Comparison of ENCODE assay signal across 19 cellular contexts in genomic region chr1:211487672-211488208, GRCh38. TPM values are rescaled to one million over a fixed set of nuclear protein-coding genes. Genes with fewer than 3 reads are reported as not detected.
DNase-seq lines count a peak whose midpoint lies in the region; ATAC-seq, FAIRE-seq and TF ChIP-seq lines count a peak whose summit lies in the region.
"Had no signal": no experiment of that assay in that cellular context is flagged by ENCODE, and none has a peak within 500 bp of the region (broad histone marks: within the 10 kb centered on the region; RNA-seq: fewer than 3 reads in every experiment).

No MANE protein-coding gene starts in this region.

- TF ChIP-seq EP300 in H1 (IDR thresholded peaks at IDR 0.05; ENCODE audit: borderline replicate concordance in 1 of 2, low read depth in 2 of 2, low read length in 2 of 2): no peak
- no peak for TF ChIP-seq EP300 in transverse colon (IDR thresholded peaks at IDR 0.05; ENCODE audit: low read depth)

- no peaks in the 10 kb centered on the region for H4K20me1 ChIP-seq in H1 (replicated peaks in 1 of 2; ENCODE audit: control insufficient read depth in 1 of 2, insufficient read depth in 2 of 2, low read length in 2 of 2)
- H4K20me1 ChIP-seq: BLaER1 treated with 17β-estradiol and CSF1 and Interleukin-3, amounts not matched to agents 10 nM and 100 nM had no signal

- H3K4me1 ChIP-seq in H1 (replicated peaks in 1 of 4; ENCODE audit: control insufficient read depth in 3 of 4, insufficient read depth in 4 of 4, low read length in 3 of 4) (peaks cover 0 to 5% (median under 1%) of the 10 kb centered on the region in 4 experiments; a peak in 2 of 7 replicates), transverse colon (no peaks in the 10 kb centered on the region)

- TF ChIP-seq RAD21 in H1 (IDR thresholded peaks at IDR 0.05 in 1 of 2, conservative IDR thresholded peaks at IDR 0.05 in 1 of 2; ENCODE audit: low read depth in 2 of 2, low read length in 2 of 2): no peak

- no peaks in the 10 kb centered on the region for H3K9me3 Mint-ChIP-seq in nephron progenitor cell
- H3K9me3 Mint-ChIP-seq: CD4-positive, CD25-positive, alpha-beta regulatory T cell had no signal

- no peak for FAIRE-seq in H1 (lab: Jason Lieb, UNC)
- FAIRE-seq: G401.6, GM12891, HepG2, HTR-8/SVneo had no signal

- no peak overlapping the region for H4K91ac ChIP-seq in H1 (replicated peaks; ENCODE audit: insufficient read length, low read length)

- H4K5ac ChIP-seq in H1 (ENCODE audit: insufficient read length, low read depth, low read length): no peak overlapping the region

- H3K56ac ChIP-seq in H1 (replicated peaks; ENCODE audit: insufficient read length, low read depth, low read length): no peak overlapping the region

- no peak overlapping the region for H3K9ac ChIP-seq in H1 (replicated peaks in 1 of 4; ENCODE audit: extremely low read depth in 1 of 4, low read depth in 3 of 4, low read length in 3 of 4)
- H3K9ac ChIP-seq: BLaER1 treated with 17β-estradiol and CSF1 and Interleukin-3, amounts not matched to agents 10 nM and 100 nM had no signal

- no peak overlapping the region for H2BK5ac ChIP-seq in H1 (ENCODE audit: low read depth, low read length)

- H2AFZ ChIP-seq in H1 (ENCODE audit: low read length): 0 out of 2 replicates have a peak overlapping the region, but pooled peaks have one; percentile 44

- H3K79me1 ChIP-seq in H1 (ENCODE audit: low read depth, low read length): no peaks in the 10 kb centered on the region

- TF ChIP-seq CTCF in H1 (IDR thresholded peaks at IDR 0.05; ENCODE audit: control extremely low read depth in 1 of 3, insufficient read depth in 1 of 3, low read depth in 1 of 3, low read length in 3 of 3): no peak
- TF ChIP-seq CTCF in nephron progenitor cell (IDR thresholded peaks at IDR 0.05): no peak
- no peak for TF ChIP-seq CTCF in transverse colon (IDR thresholded peaks at IDR 0.05)

- WGBS in H1 (ENCODE audit: extremely low coverage in 1 of 2, insufficient coverage in 1 of 2, insufficient read length in 1 of 2, insufficient replicate concordance in 2 of 2, low coverage in 1 of 2, low lambda C conversion rate in 2 of 2, missing lambda C conversion rate in 1 of 2), 2 experiments: 92% methylated on average over 12 of the region's 12 CpGs; no CpG with 5 or more reads in 1 of the 2 experiments
- WGBS in transverse colon (ENCODE audit: low coverage in 1 of 2), 2 donors: 40 to 75% methylated on average over 1 to 12 of the region's 12 CpGs

- no peaks in the 10 kb centered on the region for H3K36me3 Mint-ChIP-seq in nephron progenitor cell (ENCODE audit: low read depth)
- H3K36me3 Mint-ChIP-seq: CD4-positive, CD25-positive, alpha-beta regulatory T cell had no signal

- H3K23ac ChIP-seq in H1 (ENCODE audit: insufficient read length): no peak overlapping the region

- TF ChIP-seq POLR2A in H1 (IDR thresholded peaks at IDR 0.05; ENCODE audit: control extremely low read depth in 1 of 2, low read depth in 2 of 2, low read length in 2 of 2) (no peak), transverse colon (IDR thresholded peaks at IDR 0.05) (no peak)

- CTCF ChIA-PET in H1 (lab: Charles Lee; ENCODE audit: partially characterized antibody): interaction anchor here (1.0 to 4.1 kb wide), 3 partner anchors 8 to 17 kb away, joined by 3 to 29 read pairs (median 5); no protein-coding TSS in a partner anchor

- H3K27me3 Mint-ChIP-seq in nephron progenitor cell (ENCODE audit: low read depth, poor library complexity): peaks cover 10% of the 10 kb centered on the region
- H3K27me3 Mint-ChIP-seq: CD4-positive, CD25-positive, alpha-beta regulatory T cell had no signal

- H2AK5ac ChIP-seq in H1 (ENCODE audit: low read depth, low read length): no peak overlapping the region

- H3K9me3 ChIP-seq in H1 (ENCODE audit: insufficient read depth in 2 of 2, low read depth in 1 of 2, low read length in 1 of 2) (no peaks in the 10 kb centered on the region), transverse colon (no peaks in the 10 kb centered on the region)
- H3K9me3 ChIP-seq: BLaER1 treated with 17β-estradiol and CSF1 and Interleukin-3, amounts not matched to agents 10 nM and 100 nM had no signal

- intact Hi-C loops in transverse colon (cut with DNase I; ENCODE audit: low total_unique reads): no loop called here

- no peak overlapping the region for H3K4me3 Mint-ChIP-seq in nephron progenitor cell
- H3K4me3 Mint-ChIP-seq: CD4-positive, CD25-positive, alpha-beta regulatory T cell had no signal

- H3K4me1 Mint-ChIP-seq in nephron progenitor cell: peaks cover 47% of the 10 kb centered on the region

- ATAC-seq in GM21390 (IDR thresholded peaks at IDR 0.05; ENCODE audit: unreplicated experiment): no peak
- ATAC-seq: HCT116, HepG2 had no signal

- no peaks in the 10 kb centered on the region for H3K79me2 ChIP-seq in H1 (ENCODE audit: control insufficient read depth in 1 of 2, insufficient read depth in 2 of 2, low read length in 2 of 2)

- H4K8ac ChIP-seq in H1 (ENCODE audit: extremely low read depth, insufficient read depth, low read length): no peak overlapping the region

- 0 out of 2 replicates have a peak overlapping the region, but pooled peaks have one; percentile 40 for H2BK15ac ChIP-seq in H1 (ENCODE audit: low read length)

- in situ Hi-C loops in transverse colon (cut with MboI; ENCODE audit: low pct_ligation_motif_present in 1 of 4, low pct_unique_long_range_greater_than_20kb in 1 of 4, low sequenced_read_pairs in 3 of 4): loop anchor here in 1 of 4 donors (25.0 kb wide), 1 partner anchor 175 kb away; no protein-coding TSS in a partner anchor

- H3K14ac ChIP-seq in H1 (ENCODE audit: insufficient read length): no peak overlapping the region

- no peak overlapping the region for H3K4ac ChIP-seq in H1 (replicated peaks; ENCODE audit: insufficient read length, low read depth, low read length)

- peak overlapping the region; percentile 54 for H3K27ac Mint-ChIP-seq in nephron progenitor cell

- peak; percentile 32 for DNase-seq in activated CD8-positive, alpha-beta memory T cell treated with anti-CD3 and anti-CD28 coated beads for 24 hours
- DNase-seq in activated CD8-positive, alpha-beta memory T cell treated with anti-CD3 and anti-CD28 coated beads, Interleukin-2, amount 50 U/mL, for 4 hours: no peak
- DNase-seq in H1 (ENCODE audit: low read depth in 1 of 2, low spot score in 2 of 2) (no peak), nephron progenitor cell (no peak), transverse colon (peak; percentile 24), 8988T (no peak)
- DNase-seq: ACHN; Calu3; CD4-positive, CD25-positive, alpha-beta regulatory T cell; DMS79; EL had no signal

- H3K18ac ChIP-seq in H1 (ENCODE audit: extremely low read depth, low read length): no peak overlapping the region

- POLR2A ChIA-PET in H1 (lab: Charles Lee; ENCODE audit: partially characterized antibody): no interaction called here

- H3K23me2 ChIP-seq in H1 (ENCODE audit: low read depth, low read length): no peaks in the 10 kb centered on the region

- no peaks in the 10 kb centered on the region; a peak in 1 of 7 replicates for H3K27me3 ChIP-seq in H1 (replicated peaks in 1 of 4; ENCODE audit: control insufficient read depth in 3 of 4, extremely low read depth in 1 of 4, insufficient read depth in 3 of 4, low read length in 3 of 4)
- no peaks in the 10 kb centered on the region for H3K27me3 ChIP-seq in transverse colon
- H3K27me3 ChIP-seq: BLaER1 treated with 17β-estradiol and CSF1 and Interleukin-3, amounts not matched to agents 10 nM and 100 nM had no signal

- H3K36me3 ChIP-seq in H1 (ENCODE audit: control insufficient read depth in 2 of 4, insufficient read depth in 4 of 4, low read length in 3 of 4) (no peaks in the 10 kb centered on the region), transverse colon (no peaks in the 10 kb centered on the region)
- H3K36me3 ChIP-seq: BLaER1 treated with 17β-estradiol and CSF1 and Interleukin-3, amounts not matched to agents 10 nM and 100 nM had no signal

- H2BK20ac ChIP-seq in H1 (ENCODE audit: low read length): no peak overlapping the region

- no peak overlapping the region for H3K27ac ChIP-seq in H1 (ENCODE audit: low read depth, low read length)
- no peak overlapping the region for H3K27ac ChIP-seq in transverse colon
- H3K27ac ChIP-seq: BLaER1 treated with 17β-estradiol and CSF1 and Interleukin-3, amounts not matched to agents 10 nM and 100 nM had no signal

- no peak overlapping the region for H2BK120ac ChIP-seq in H1 (replicated peaks; ENCODE audit: low read depth, low read length)

- no peak overlapping the region for H3K4me3 ChIP-seq in H1 (ENCODE audit: extremely low read depth in 1 of 4, insufficient read depth in 2 of 4, low read depth in 3 of 4, low read length in 4 of 4)
- H3K4me3 ChIP-seq in transverse colon: no peak overlapping the region
- H3K4me3 ChIP-seq: BLaER1 treated with 17β-estradiol and CSF1 and Interleukin-3, amounts not matched to agents 10 nM and 100 nM had no signal

- H3K4me2 ChIP-seq in H1 (ENCODE audit: insufficient read depth in 1 of 2, low read depth in 2 of 2, low read length in 2 of 2): no peak overlapping the region
- H3K4me2 ChIP-seq: BLaER1 treated with 17β-estradiol and CSF1 and Interleukin-3, amounts not matched to agents 10 nM and 100 nM had no signal

- no peak overlapping the region for H2BK12ac ChIP-seq in H1 (ENCODE audit: low read depth, low read length)

TF ChIP-seq in H1, 55 proteins besides CTCF, POLR2A, EP300 and RAD21 (continues in another document):
- TF ChIP-seq JUND (IDR thresholded peaks at IDR 0.05; ENCODE audit: low read length) (no peak), POU5F1 (IDR thresholded peaks at IDR 0.05; ENCODE audit: low read depth, low read length) (no peak), GTF2F1 (IDR thresholded peaks at IDR 0.05; ENCODE audit: borderline replicate concordance, low read depth, low read length) (no peak), ASH2L (IDR thresholded peaks at IDR 0.05; ENCODE audit: low read length) (no peak), SIN3A (conservative IDR thresholded peaks at IDR 0.05 in 1 of 2, IDR thresholded peaks at IDR 0.05 in 1 of 2; ENCODE audit: low read depth in 1 of 2, low read length in 2 of 2) (no peak), JUN (IDR thresholded peaks at IDR 0.05; ENCODE audit: low read depth, low read length) (no peak), NRF1 (IDR thresholded peaks at IDR 0.05; ENCODE audit: low read depth, low read length) (no peak), BRCA1 (IDR thresholded peaks at IDR 0.05; ENCODE audit: low read depth, low read length) (no peak)

RNA-seq across cellular contexts. Expression of gene RD3, which starts 4.2 kb away (rescaled TPM):
- total RNA-seq in H1 (2021; fragmentation: NEBNext Ultra II Directional; extraction: Animal tissue kit (Norgen Biotek cat#: 25700)): 0.15 and 0.17 TPM in 2 replicates
- polyA plus RNA-seq in H1 (2011; rRNA removed): 0.08 TPM in 2 replicates
- 0.13 TPM for polyA plus RNA-seq in H1 (2011; cell fraction: cytosol; rRNA removed)
- polyA plus RNA-seq in H1 (2011; cell fraction: nucleus; rRNA removed): 0.03 TPM
- 0.05 to 0.14 TPM (median 0.07 TPM) in 4 replicates for polyA plus RNA-seq in H1 (2012, experiment 1 of 2)
- polyA plus RNA-seq in H1 (2012, experiment 2 of 2): 0.07 TPM
- polyA plus RNA-seq in H1 (2013, experiment 1 of 2): 0.14 TPM
- 0.07 TPM for polyA plus RNA-seq in H1 (2013, experiment 2 of 2)
- polyA minus RNA-seq in H1 (2011; rRNA and poly(A)+ RNA removed): 0.09 and 0.15 TPM in 2 replicates
- not detected for polyA minus RNA-seq in H1 (2011; cell fraction: cytosol; rRNA and poly(A)+ RNA removed)
- 0.20 TPM for polyA minus RNA-seq in H1 (2011; cell fraction: nucleus; rRNA and poly(A)+ RNA removed)
- total RNA-seq in transverse colon: not detected
- total RNA-seq: A172; Calu3; CD4-positive, CD25-positive, alpha-beta regulatory T cell; HepG2 had no signal
- polyA plus RNA-seq: CD4-positive, CD25-positive, alpha-beta regulatory T cell; HepG2 had no signal

Comparison
In these comparisons a context has a peak if more than half of its experiments do, and no peak if none do; other contexts are left out.
1. DNase-seq: peak in activated CD8-positive, alpha-beta memory T cell treated with anti-CD3 and anti-CD28 coated beads for 24 hours (single experiment) and transverse colon (single experiment); none in activated CD8-positive, alpha-beta memory T cell treated with anti-CD3 and anti-CD28 coated beads, Interleukin-2, amount 50 U/mL, for 4 hours (single experiment), H1 (0 of 2), nephron progenitor cell (single experiment) and 8988T (single experiment).